ENCODE assay signal across 10 cellular contexts in genomic region chr4:119729815-119730643, GRCh38.
DNase-seq lines count a peak whose midpoint lies in the region; ATAC-seq and TF ChIP-seq lines count a peak whose summit lies in the region.
"Had no signal": no experiment of that assay in that cellular context is flagged by ENCODE, and none has a peak within 500 bp of the region (broad histone marks: within the 10 kb centered on the region; RNA-seq: fewer than 3 reads in every experiment).

No MANE protein-coding gene starts in this region.

- no peaks in the 10 kb centered on the region for H3K9me3 ChIP-seq in BE2C

- DNase-seq in BE2C (peak; percentile 29), NCI-H2029 treated with DMSO at 0.1 percent for 48 hours (lab: John Stamatoyannopoulos, UW) (peak; percentile 15), dermis blood vessel endothelial cell (peak; percentile 45), myocyte (ENCODE audit: low read depth) (peak; percentile 35), omental fat pad (ENCODE audit: low spot score) (no peak)
- DNase-seq in activated CD4-positive, CD25-positive, alpha-beta regulatory T cell treated with anti-CD3 and anti-CD28 coated beads, Interleukin-2, amount 50 U/mL, for 72 hours: no peak
- no peak for DNase-seq in activated CD4-positive, alpha-beta T cell treated with anti-CD3 and anti-CD28 coated beads, Interleukin-2, amount 10 ng/mL, durations not matched to agents 24 days and 14 days
- DNase-seq: DMS79 treated with DMSO at 0.1 percent for 48 hours; stimulated activated CD8-positive, alpha-beta memory T cell treated with anti-CD3 and anti-CD28 coated beads, Interleukin-4, amount 100 ng/mL, for 48 hours had no signal

- no peak overlapping the region for H3K4me3 Mint-ChIP-seq in activated CD4-positive, alpha-beta T cell treated with anti-CD3 and anti-CD28 coated beads, Interleukin-2, amount 10 ng/mL, durations not matched to agents 24 days and 14 days

- H3K9me3 Mint-ChIP-seq in activated CD4-positive, alpha-beta T cell treated with anti-CD3 and anti-CD28 coated beads, Interleukin-2, amount 10 ng/mL, durations not matched to agents 24 days and 14 days: no peaks in the 10 kb centered on the region

- H3K4me1 ChIP-seq in BE2C: no peaks in the 10 kb centered on the region; the same call in 1 of the 2 replicates

- ATAC-seq in omental fat pad (ENCODE audit: low FRiP score) (no peak), GM18858 (IDR thresholded peaks at IDR 0.05; ENCODE audit: unreplicated experiment) (no peak)

- no peak overlapping the region for H3K4me3 ChIP-seq in BE2C (ENCODE audit: low read depth, low read length)

- peaks cover under 1% of the 10 kb centered on the region for H3K27me3 Mint-ChIP-seq in activated CD4-positive, alpha-beta T cell treated with anti-CD3 and anti-CD28 coated beads, Interleukin-2, amount 10 ng/mL, durations not matched to agents 24 days and 14 days

- TF ChIP-seq CTCF in BE2C (IDR thresholded peaks at IDR 0.05; ENCODE audit: low read depth, low read length) (no peak), omental fat pad (IDR thresholded peaks at IDR 0.05) (no peak)

- intact Hi-C loops in activated CD4-positive, alpha-beta T cell treated with anti-CD3 and anti-CD28 coated beads, Interleukin-2, amount 10 ng/mL, durations not matched to agents 24 days and 14 days (cut with micrococcal nuclease): no loop called here

- no peaks in the 10 kb centered on the region for H3K36me3 ChIP-seq in BE2C

- 0 out of 2 replicates have a peak, but pooled peaks cover 4% of the 10 kb centered on the region for H3K27me3 ChIP-seq in BE2C

- no peaks in the 10 kb centered on the region for H3K4me1 Mint-ChIP-seq in activated CD4-positive, alpha-beta T cell treated with anti-CD3 and anti-CD28 coated beads, Interleukin-2, amount 10 ng/mL, durations not matched to agents 24 days and 14 days

- no peaks in the 10 kb centered on the region for H3K36me3 Mint-ChIP-seq in activated CD4-positive, alpha-beta T cell treated with anti-CD3 and anti-CD28 coated beads, Interleukin-2, amount 10 ng/mL, durations not matched to agents 24 days and 14 days (ENCODE audit: low read depth)

- H3K27ac Mint-ChIP-seq in activated CD4-positive, alpha-beta T cell treated with anti-CD3 and anti-CD28 coated beads, Interleukin-2, amount 10 ng/mL, durations not matched to agents 24 days and 14 days: no peak overlapping the region

Comparison
In these comparisons a context has a peak if more than half of its experiments do, and no peak if none do; other contexts are left out.
1. DNase-seq: peak in BE2C (single experiment), NCI-H2029 treated with DMSO at 0.1 percent for 48 hours (single experiment), dermis blood vessel endothelial cell (single experiment) and myocyte (single experiment); none in omental fat pad (single experiment), activated CD4-positive, CD25-positive, alpha-beta regulatory T cell treated with anti-CD3 and anti-CD28 coated beads, Interleukin-2, amount 50 U/mL, for 72 hours (single experiment) and activated CD4-positive, alpha-beta T cell treated with anti-CD3 and anti-CD28 coated beads, Interleukin-2, amount 10 ng/mL, durations not matched to agents 24 days and 14 days (single experiment).